23 cellular contexts compared by ENCODE assay signal in the genomic region with DNA sequence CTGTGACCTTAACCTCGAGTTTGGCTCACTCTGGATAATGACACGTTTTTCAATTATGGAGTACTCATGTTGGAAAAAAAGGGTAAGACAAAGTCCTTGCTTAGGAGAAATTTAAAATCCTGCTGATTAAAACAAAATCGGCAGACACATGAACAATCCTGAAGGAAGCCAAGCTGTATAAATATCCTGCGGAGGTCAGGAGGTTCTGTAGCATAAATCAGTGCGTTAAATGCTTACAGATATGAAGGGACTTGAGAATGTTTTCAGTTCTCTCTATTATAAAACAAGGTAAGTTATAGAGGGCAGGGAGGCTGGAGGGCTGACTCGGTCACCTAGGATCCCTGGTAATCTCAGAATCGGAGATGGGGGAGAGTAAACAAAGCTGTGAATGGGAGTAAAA.
"Had no signal": no experiment of that assay in that cellular context is flagged by ENCODE, and none has a peak within 500 bp of the region (broad histone marks: within the 10 kb centered on the region; RNA-seq: fewer than 3 reads in every experiment).

No MANE protein-coding gene starts in this region.

- DNase-seq: central memory CD4-positive, alpha-beta T cell; cortex of kidney; effector memory CD4-positive, alpha-beta T cell; esophagus squamous epithelium; foreskin keratinocyte; kidney; left cardiac atrium; left ventricle myocardium superior; mesendoderm; naive B cell; spleen; stimulated activated CD4-positive, alpha-beta T cell treated with anti-CD3 and anti-CD28 coated beads, Interleukin-15, amount 100 ng/mL, for 24 hours; stimulated activated CD4-positive, alpha-beta T cell treated with anti-CD3 and anti-CD28 coated beads, Interleukin-1b, Interleukin-23, amount 100 ng/mL, for 48 hours; stimulated activated CD4-positive, alpha-beta T cell treated with anti-CD3 and anti-CD28 coated beads, Interleukin-4, amount 100 ng/mL, for 24 hours; stimulated activated naive B cell treated with anti-CD40 and anti-IgM and Interleukin-4, amounts not matched to agents 10 μg/mL and 1 μg/mL and 100 μg/mL, for 72 hours; stomach; upper lobe of right lung had no signal

- H3K36me3 Mint-ChIP-seq: naive B cell; stimulated activated naive B cell treated with anti-CD40 and anti-IgM and Interleukin-4, amounts not matched to agents 10 μg/mL and 1 μg/mL and 100 μg/mL, for 72 hours had no signal

- H3K4me3 Mint-ChIP-seq: naive B cell; stimulated activated naive B cell treated with anti-CD40 and anti-IgM and Interleukin-4, amounts not matched to agents 10 μg/mL and 1 μg/mL and 100 μg/mL, for 72 hours had no signal

- H3K9me3 ChIP-seq: esophagus squamous epithelium, neutrophil, spleen, stomach, thyroid gland, upper lobe of right lung had no signal

- H3K36me3 ChIP-seq: esophagus squamous epithelium, neutrophil, spleen, stomach, thyroid gland, upper lobe of right lung had no signal

- ATAC-seq: foreskin keratinocyte; left ventricle myocardium superior; stimulated activated naive B cell treated with anti-CD40 and anti-IgM and Interleukin-4, amounts not matched to agents 10 μg/mL and 1 μg/mL and 100 μg/mL, for 72 hours; upper lobe of right lung had no signal

- H2AFZ ChIP-seq: hepatocyte had no signal

- H3K4me2 ChIP-seq: hepatocyte had no signal

- H3K4me1 ChIP-seq: foreskin keratinocyte, spleen had no signal

- H3K27ac Mint-ChIP-seq: naive B cell; stimulated activated naive B cell treated with anti-CD40 and anti-IgM and Interleukin-4, amounts not matched to agents 10 μg/mL and 1 μg/mL and 100 μg/mL, for 72 hours had no signal

- H3K79me2 ChIP-seq: hepatocyte had no signal

- H3K4me1 Mint-ChIP-seq: naive B cell; stimulated activated naive B cell treated with anti-CD40 and anti-IgM and Interleukin-4, amounts not matched to agents 10 μg/mL and 1 μg/mL and 100 μg/mL, for 72 hours had no signal

- H3K4me3 ChIP-seq: esophagus squamous epithelium, hepatocyte, lung, spleen, stomach, thyroid gland, upper lobe of right lung had no signal

- H3K27ac ChIP-seq: epithelial cell of prostate, esophagus squamous epithelium, foreskin keratinocyte, hepatocyte, neutrophil, spleen, thyroid gland, upper lobe of right lung had no signal

- H3K27me3 ChIP-seq: esophagus squamous epithelium, hepatocyte, neutrophil, spleen, stomach, thyroid gland, upper lobe of right lung had no signal

- FAIRE-seq: endometrium, kidney had no signal

- H3K9me3 Mint-ChIP-seq: naive B cell had no signal
